9 cellular contexts compared by ENCODE assay signal in the genomic region with DNA sequence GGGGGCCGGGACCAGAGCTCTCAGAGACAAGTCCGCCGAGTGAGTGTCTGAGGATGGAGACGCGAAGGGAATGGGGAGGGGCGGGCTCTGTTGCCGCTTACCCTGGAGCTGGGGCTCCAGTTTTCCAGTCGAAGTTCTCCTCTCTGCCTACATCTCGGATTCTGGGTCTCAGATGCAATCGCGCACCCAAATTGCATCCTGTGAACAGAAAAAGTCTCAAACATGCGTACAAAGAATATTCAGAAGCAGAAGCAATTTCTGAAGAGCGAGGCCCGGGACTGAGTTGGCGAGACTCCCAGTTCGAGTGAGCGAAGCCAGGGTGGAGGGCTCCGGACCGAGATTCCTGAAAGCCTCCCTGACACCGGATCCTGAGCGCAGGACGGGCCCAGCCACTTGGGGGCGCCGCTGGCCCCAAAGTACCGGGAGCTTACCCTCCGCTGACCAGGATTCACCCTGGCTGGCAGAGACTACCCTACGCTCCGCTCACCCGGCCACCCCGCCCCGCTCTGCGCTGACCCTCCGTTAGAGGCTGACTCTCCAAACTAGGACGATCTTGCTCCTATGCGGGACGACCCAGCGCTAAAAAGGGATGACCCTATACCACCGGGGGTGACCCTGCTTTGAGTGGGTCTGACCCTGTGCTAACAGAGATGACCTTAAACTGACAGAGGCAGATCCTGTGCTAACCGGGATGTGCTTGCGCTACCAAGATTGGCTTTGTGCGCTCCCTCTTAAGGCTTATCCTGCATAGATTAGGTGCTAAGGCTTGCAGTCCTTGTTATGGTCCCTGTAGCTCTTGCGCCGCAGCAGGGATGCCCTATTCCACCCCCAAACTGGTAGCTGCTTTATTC. TPM values are rescaled to one million over a fixed set of nuclear protein-coding genes. Genes with fewer than 3 reads are reported as not detected.
DNase-seq lines count a peak whose midpoint lies in the region; ATAC-seq, FAIRE-seq and TF ChIP-seq lines count a peak whose summit lies in the region.
"Had no signal": no experiment of that assay in that cellular context is flagged by ENCODE, and none has a peak within 500 bp of the region (broad histone marks: within the 10 kb centered on the region; RNA-seq: fewer than 3 reads in every experiment).

No MANE protein-coding gene starts in this region.

- peak overlapping the region in 1 of 59 donors; percentile 41 for H3K27ac ChIP-seq in dorsolateral prefrontal cortex

- TF ChIP-seq CTCF in D721Med (IDR thresholded peaks at IDR 0.05; ENCODE audit: insufficient read depth, missing control alignments) (peak; percentile 54), dorsolateral prefrontal cortex (IDR thresholded peaks at IDR 0.05 in 54 of 56, conservative IDR thresholded peaks at IDR 0.05 in 2 of 56; ENCODE audit: low read depth in 1 of 56, partially characterized antibody in 56 of 56) (peak in 43 of 56 donors; percentile 13 to 56 (median 35)), nephron progenitor cell (IDR thresholded peaks at IDR 0.05) (peak; percentile 54)

- no peak for FAIRE-seq in D721Med (lab: Jason Lieb, UNC)

- no peak for DNase-seq in D721Med (ENCODE audit: insufficient read length, low spot score)
- peak in 1 of 10 donors; percentile 38 for DNase-seq in dorsolateral prefrontal cortex
- DNase-seq in nephron progenitor cell = peak; percentile 68
- DNase-seq in stimulated activated CD4-positive, alpha-beta T cell treated with anti-CD3 and anti-CD28 coated beads, Interleukin-12 subunit alpha, Interleukin-12 subunit beta, amount 100 ng/mL, for 4 hours = no peak
- no peak for DNase-seq in occipital lobe (lab: John Stamatoyannopoulos, UW)
- DNase-seq in activated CD8-positive, alpha-beta memory T cell treated with anti-CD3 and anti-CD28 coated beads, Interleukin-2, amount 50 U/mL, for 4 hours = no peak

- ATAC-seq in GM21515 (IDR thresholded peaks at IDR 0.05; ENCODE audit: unreplicated experiment) = no peak

- H3K4me3 ChIP-seq in dorsolateral prefrontal cortex = no peak overlapping the region

- peak overlapping the region; percentile 40 for H3K4me3 Mint-ChIP-seq in nephron progenitor cell

- H3K36me3 Mint-ChIP-seq in nephron progenitor cell (ENCODE audit: low read depth) = peaks cover 26% of the 10 kb centered on the region

- no peak overlapping the region for H3K27ac Mint-ChIP-seq in nephron progenitor cell

- H3K9me3 Mint-ChIP-seq in nephron progenitor cell = no peaks in the 10 kb centered on the region

- peaks cover 5% of the 10 kb centered on the region for H3K27me3 Mint-ChIP-seq in nephron progenitor cell (ENCODE audit: low read depth, poor library complexity)

- peaks cover 66% of the 10 kb centered on the region for H3K4me1 Mint-ChIP-seq in nephron progenitor cell

- intact Hi-C loops in dorsolateral prefrontal cortex (cut with DNase I) = no loop called here

- peak; percentile 42 for TF ChIP-seq RAD21 in Ishikawa (IDR thresholded peaks at IDR 0.05; ENCODE audit: low read depth)

- no peak for TF ChIP-seq EP300 in Ishikawa (IDR thresholded peaks at IDR 0.05; ENCODE audit: borderline replicate concordance)

- peaks cover 4 to 100% (median 74%) of the 10 kb centered on the region in 45 donors for H3K27me3 ChIP-seq in dorsolateral prefrontal cortex

TF ChIP-seq in Ishikawa, 13 proteins besides CTCF, POLR2A, EP300 and RAD21:
- TF ChIP-seq ZBTB7A (IDR thresholded peaks at IDR 0.05; ENCODE audit: low read depth) (no peak), YY1 (IDR thresholded peaks at IDR 0.05; ENCODE audit: low read depth) (no peak)
- TF ChIP-seq, protein P1, sequence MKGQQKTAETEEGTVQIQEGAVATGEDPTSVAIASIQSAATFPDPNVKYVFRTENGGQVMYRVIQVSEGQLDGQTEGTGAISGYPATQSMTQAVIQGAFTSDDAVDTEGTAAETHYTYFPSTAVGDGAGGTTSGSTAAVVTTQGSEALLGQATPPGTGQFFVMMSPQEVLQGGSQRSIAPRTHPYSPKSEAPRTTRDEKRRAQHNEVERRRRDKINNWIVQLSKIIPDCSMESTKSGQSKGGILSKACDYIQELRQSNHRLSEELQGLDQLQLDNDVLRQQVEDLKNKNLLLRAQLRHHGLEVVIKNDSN (IDR thresholded peaks at IDR 0.05) = no peak

RNA-seq across cellular contexts. Expression of a gene that starts 12.1 kb away (rescaled TPM):
- total RNA-seq in dorsolateral prefrontal cortex (1 to 10 TPM in 7 of 120 experiments, under 1 TPM in 72, not detected in 41; 0.09 to 2.0 (median 0.25) TPM), occipital lobe (0.31 TPM)

RNA-seq across cellular contexts. Expression of a gene that starts 33.8 kb away (rescaled TPM):
- total RNA-seq in dorsolateral prefrontal cortex (under 1 TPM in 47 of 120 experiments, not detected in 73; 0.19 to 0.78 (median 0.37) TPM), occipital lobe (not detected)
- total RNA-seq: lower leg skin had no signal
